Comparison of ENCODE assay signal across 22 cellular contexts in the genomic region with DNA sequence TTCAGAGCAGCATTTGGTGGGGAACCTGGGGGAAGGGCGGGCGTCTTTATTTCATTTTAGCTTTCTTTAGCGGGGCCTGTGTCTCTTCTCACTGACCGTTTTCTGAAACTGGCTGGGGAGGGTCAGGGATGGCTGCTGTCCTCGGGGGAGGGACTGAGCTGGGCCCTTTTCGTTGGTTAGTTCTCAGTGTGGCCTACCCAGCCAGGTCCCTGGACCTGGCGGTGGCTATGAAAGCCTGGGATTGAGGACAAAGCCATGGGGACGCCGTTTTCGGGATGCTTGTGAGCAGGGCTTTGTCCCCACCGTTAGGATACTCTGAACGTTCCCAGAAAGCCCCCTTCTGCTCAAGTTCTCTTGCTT.
"Had no signal": no experiment of that assay in that cellular context is flagged by ENCODE, and none has a peak within 500 bp of the region (broad histone marks: within the 10 kb centered on the region; RNA-seq: fewer than 3 reads in every experiment).

No MANE protein-coding gene starts in this region.

- H3K4me3 ChIP-seq: neural progenitor cell, prostate gland, stomach, thyroid gland, upper lobe of right lung had no signal

- H3K27me3 ChIP-seq: stomach, thyroid gland, upper lobe of right lung had no signal

- H3K9me3 ChIP-seq: prostate gland, stomach, thyroid gland, upper lobe of right lung had no signal

- H3K36me3 ChIP-seq: neural progenitor cell, prostate gland, thyroid gland, upper lobe of right lung had no signal

- ATAC-seq: activated CD8-positive, alpha-beta T cell treated with anti-CD3 and anti-CD28 coated beads for 36 hours; activated T-cell treated with anti-CD3 and anti-CD28 coated beads, Interleukin-2, amount 50 U/mL, for 72 hours; naive thymus-derived CD4-positive, alpha-beta T cell; stimulated activated naive B cell treated with anti-CD40 and anti-IgM and Interleukin-4, amounts not matched to agents 10 μg/mL and 1 μg/mL and 100 μg/mL, for 72 hours; T-cell; upper lobe of right lung had no signal

- H3K4me1 ChIP-seq: prostate gland, stomach, thyroid gland, upper lobe of right lung had no signal

- H3K27ac ChIP-seq: neural progenitor cell, prostate gland, stomach, thyroid gland, upper lobe of right lung had no signal

- DNase-seq: activated B cell treated with CpG ODN at 0.5 μM for 24 hours; activated CD4-positive, alpha-beta T cell treated with anti-CD3 and anti-CD28 coated beads, Interleukin-2, amount 50 U/mL, for 1 hour; activated CD8-positive, alpha-beta T cell treated with anti-CD3 and anti-CD28 coated beads for 36 hours; activated T-cell treated with anti-CD3 and anti-CD28 coated beads for 4 hours; activated T-cell treated with anti-CD3 and anti-CD28 coated beads, Interleukin-2, amount 50 U/mL, for 72 hours; amygdala; central memory CD4-positive, alpha-beta T cell; dermis blood vessel endothelial cell; effector CD8-positive, alpha-beta T cell; kidney glomerular epithelial cell; mammary epithelial cell; naive thymus-derived CD4-positive, alpha-beta T cell; retina; stimulated activated CD4-positive, alpha-beta T cell treated with anti-CD3 and anti-CD28 coated beads, Interleukin-15, amount 100 ng/mL, for 24 hours; stimulated activated CD4-positive, alpha-beta T cell treated with anti-CD3 and anti-CD28 coated beads, Interleukin-2, amount 100 ng/mL, for 24 hours; stimulated activated naive B cell treated with anti-CD40 and anti-IgM and Interleukin-4, amounts not matched to agents 10 μg/mL and 1 μg/mL and 100 μg/mL, for 72 hours; stomach; T-cell had no signal
